Comparison of ENCODE assay signal across 9 cellular contexts in the genomic region with DNA sequence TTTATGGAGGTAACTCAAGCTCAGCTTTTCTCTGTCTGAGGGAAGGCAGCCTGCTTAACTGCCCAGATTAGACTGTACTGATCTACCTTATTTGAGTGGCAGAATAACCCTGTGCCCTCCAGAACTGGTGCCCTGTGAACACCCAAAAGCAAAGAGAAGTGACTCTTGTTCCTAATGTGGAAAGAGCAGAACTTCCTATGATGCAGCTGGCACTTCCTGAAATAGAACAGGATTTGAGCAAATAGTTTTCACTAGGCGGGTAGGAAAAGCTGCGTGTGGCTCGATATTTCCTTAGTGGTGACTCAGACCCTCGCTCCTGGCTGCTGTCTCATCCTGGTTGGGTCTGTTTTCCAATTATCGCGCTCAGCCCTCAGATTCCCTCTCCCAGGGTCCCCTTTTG.
DNase-seq lines count a peak whose midpoint lies in the region; ATAC-seq and TF ChIP-seq lines count a peak whose summit lies in the region.
"Had no signal": no experiment of that assay in that cellular context is flagged by ENCODE, and none has a peak within 500 bp of the region (broad histone marks: within the 10 kb centered on the region; RNA-seq: fewer than 3 reads in every experiment).

No MANE protein-coding gene starts in this region.

- H3K36me3 ChIP-seq in esophagus squamous epithelium (no peaks in the 10 kb centered on the region), neutrophil (no peaks in the 10 kb centered on the region)

- POLR2A ChIA-PET in activated CD8-positive, alpha-beta T cell treated with anti-CD3 and anti-CD28 coated beads, Interleukin-2, amount 10 ng/mL, durations not matched to agents 7 days and 5 days (lab: Charles Lee): no interaction called here

- WGBS in esophagus squamous epithelium, 2 donors: 9 to 18% methylated on average over 6 of the region's 6 CpGs

- no peaks in the 10 kb centered on the region for H3K4me1 Mint-ChIP-seq in activated CD8-positive, alpha-beta T cell treated with anti-CD3 and anti-CD28 coated beads, Interleukin-2, amount 10 ng/mL, durations not matched to agents 7 days and 5 days (ENCODE audit: low read depth)

- no peak for ATAC-seq in activated CD8-positive, alpha-beta T cell treated with anti-CD3 and anti-CD28 coated beads, Interleukin-2, amount 10 ng/mL, durations not matched to agents 7 days and 5 days
- ATAC-seq in GM18870 (IDR thresholded peaks at IDR 0.05; ENCODE audit: unreplicated experiment): no peak

- no peak overlapping the region for H3K4me3 Mint-ChIP-seq in activated CD8-positive, alpha-beta T cell treated with anti-CD3 and anti-CD28 coated beads, Interleukin-2, amount 10 ng/mL, durations not matched to agents 7 days and 5 days

- TF ChIP-seq CTCF in AG09319 (IDR thresholded peaks at IDR 0.05; ENCODE audit: low read depth, low read length) (no peak), esophagus squamous epithelium (IDR thresholded peaks at IDR 0.05) (no peak), neutrophil (IDR thresholded peaks at IDR 0.05) (no peak)

- H3K9me3 ChIP-seq in esophagus squamous epithelium (no peaks in the 10 kb centered on the region), neutrophil (no peaks in the 10 kb centered on the region)

- intact Hi-C loops in esophagus squamous epithelium (cut with DNase I): no loop called here

- H3K4me1 ChIP-seq in esophagus squamous epithelium (peaks cover 33 to 89% (median 50%) of the 10 kb centered on the region in 3 donors), neutrophil (ENCODE audit: control insufficient read depth in 1 of 2, insufficient read depth in 1 of 2, low read depth in 1 of 2, low read length in 1 of 2) (peaks cover 10 to 14% of the 10 kb centered on the region in 2 experiments)

- H3K36me3 Mint-ChIP-seq in activated CD8-positive, alpha-beta T cell treated with anti-CD3 and anti-CD28 coated beads, Interleukin-2, amount 10 ng/mL, durations not matched to agents 7 days and 5 days (ENCODE audit: low read depth): no peaks in the 10 kb centered on the region

- no peak overlapping the region for H3K27ac Mint-ChIP-seq in activated CD8-positive, alpha-beta T cell treated with anti-CD3 and anti-CD28 coated beads, Interleukin-2, amount 10 ng/mL, durations not matched to agents 7 days and 5 days

- H3K27me3 ChIP-seq in esophagus squamous epithelium (no peaks in the 10 kb centered on the region), neutrophil (no peaks in the 10 kb centered on the region)

- peak overlapping the region; percentile 82 to 92 (median 91) for H3K27ac ChIP-seq in esophagus squamous epithelium
- peak overlapping the region; percentile 32 for H3K27ac ChIP-seq in neutrophil

- H3K4me3 ChIP-seq in esophagus squamous epithelium (no peak overlapping the region), neutrophil (ENCODE audit: low read depth in 1 of 2, low read length in 1 of 2) (no peak overlapping the region)

- TF ChIP-seq POLR2A in esophagus squamous epithelium (IDR thresholded peaks at IDR 0.05): no peak

- no peaks in the 10 kb centered on the region for H3K9me3 Mint-ChIP-seq in activated CD8-positive, alpha-beta T cell treated with anti-CD3 and anti-CD28 coated beads, Interleukin-2, amount 10 ng/mL, durations not matched to agents 7 days and 5 days (ENCODE audit: insufficient read depth)

- peak; percentile 40 for DNase-seq in AG09319 (ENCODE audit: extremely low read depth, low read depth)
- DNase-seq in NCI-H69 (lab: John Stamatoyannopoulos, UW): peak; percentile 43
- no peak for DNase-seq in esophagus squamous epithelium (lab: John Stamatoyannopoulos, UW)
- DNase-seq in NCI-H146 (lab: John Stamatoyannopoulos, UW): no peak
- no peak for DNase-seq in activated CD8-positive, alpha-beta T cell treated with anti-CD3 and anti-CD28 coated beads, Interleukin-2, amount 10 ng/mL, durations not matched to agents 7 days and 5 days
- DNase-seq in epidermal melanocyte (ENCODE audit: insufficient read length, low spot score): no peak
- DNase-seq: NCI-H524 treated with DMSO at 0.1 percent for 48 hours had no signal

- CTCF ChIA-PET in activated CD8-positive, alpha-beta T cell treated with anti-CD3 and anti-CD28 coated beads, Interleukin-2, amount 10 ng/mL, durations not matched to agents 7 days and 5 days (lab: Charles Lee): interaction anchor here (1.4 kb wide), 1 partner anchor 15 kb away, joined by 5 read pairs; no protein-coding TSS in a partner anchor

- H3K27me3 Mint-ChIP-seq in activated CD8-positive, alpha-beta T cell treated with anti-CD3 and anti-CD28 coated beads, Interleukin-2, amount 10 ng/mL, durations not matched to agents 7 days and 5 days (ENCODE audit: low read depth): peaks cover 14% of the 10 kb centered on the region

Comparison
In these comparisons a context has a peak if more than half of its experiments do, and no peak if none do; other contexts are left out.
1. DNase-seq: peak in AG09319 (single experiment) and NCI-H69 (single experiment); none in esophagus squamous epithelium (single experiment), NCI-H146 (single experiment), activated CD8-positive, alpha-beta T cell treated with anti-CD3 and anti-CD28 coated beads, Interleukin-2, amount 10 ng/mL, durations not matched to agents 7 days and 5 days (single experiment) and epidermal melanocyte (single experiment).